ENCODE assay signal across 9 cellular contexts in genomic region chr3:172578714-172579113, GRCh38. TPM values are rescaled to one million over a fixed set of nuclear protein-coding genes. Genes with fewer than 3 reads are reported as not detected.
DNase-seq lines count a peak whose midpoint lies in the region; ATAC-seq and TF ChIP-seq lines count a peak whose summit lies in the region.
"Not testable (repeated sequence)": the region's sequence is repeated elsewhere in the genome, so short reads cannot be mapped to it uniquely, and the experiment has no call there.
"Had no signal": no experiment of that assay in that cellular context is flagged by ENCODE, and none has a peak within 500 bp of the region (broad histone marks: within the 10 kb centered on the region; RNA-seq: fewer than 3 reads in every experiment).

No MANE protein-coding gene starts in this region.

- intact Hi-C loops in activated CD8-positive, alpha-beta T cell treated with anti-CD3 and anti-CD28 coated beads for 36 hours (cut with micrococcal nuclease); activated T-helper 2 cell treated with anti-CD3 and anti-CD28 coated beads, Interferon-gamma antibody, Interleukin-2, Interleukin-4, amounts not matched to agents 10 μg/mL and 5 μg/mL and 100 μg/mL, durations not matched to agents 14 hours and 24 hours and 36 hours (cut with micrococcal nuclease): not testable (repeated sequence)
- intact Hi-C loops in naive thymus-derived CD4-positive, alpha-beta T cell (cut with micrococcal nuclease): loop anchor here in 1 of 2 donors (1.0 to 2.0 kb wide), 3 partner anchors 18 to 88 kb away; no protein-coding TSS in a partner anchor

- TF ChIP-seq CTCF in DND-41 (IDR thresholded peaks at IDR 0.05; ENCODE audit: borderline replicate concordance, extremely low read depth, low read length, poor library complexity, severe bottlenecking); activated CD8-positive, alpha-beta T cell treated with anti-CD3 and anti-CD28 coated beads for 36 hours (IDR thresholded peaks at IDR 0.05): not testable (repeated sequence)

- ATAC-seq in DND-41 (ENCODE audit: insufficient read depth, low read depth); activated CD8-positive, alpha-beta T cell treated with anti-CD3 and anti-CD28 coated beads for 36 hours; activated naive CD8-positive, alpha-beta T cell treated with anti-CD3 and anti-CD28 coated beads, Interleukin-2, amount 10 ng/mL, durations not matched to agents 7 days and 5 days (ENCODE audit: low read depth); naive thymus-derived CD4-positive, alpha-beta T cell: not testable (repeated sequence)
- ATAC-seq in left lobe of liver: peak; percentile 54

- not testable (repeated sequence) for H3K4me2 ChIP-seq in DND-41 (ENCODE audit: insufficient read depth, low read length)

- H3K9me3 ChIP-seq in DND-41 (ENCODE audit: insufficient read depth, low read length, severe bottlenecking); naive thymus-derived CD4-positive, alpha-beta T cell (ENCODE audit: control insufficient read depth in 2 of 3, low read length in 3 of 3): not testable (repeated sequence)

- peak overlapping the region; percentile 56 for H3K4me3 Mint-ChIP-seq in T-helper 2 cell treated with Interferon-gamma antibody and Interleukin-4, amounts not matched to agents 5 μg/mL and 100 μg/mL, for 36 hours
- not testable (repeated sequence) for H3K4me3 Mint-ChIP-seq in activated CD8-positive, alpha-beta T cell treated with anti-CD3 and anti-CD28 coated beads for 36 hours; activated T-helper 2 cell treated with anti-CD3 and anti-CD28 coated beads, Interferon-gamma antibody, Interleukin-2, Interleukin-4, amounts not matched to agents 10 μg/mL and 5 μg/mL and 100 μg/mL, durations not matched to agents 14 hours and 24 hours and 36 hours (ENCODE audit: low read depth)
- H3K4me3 Mint-ChIP-seq in activated naive CD8-positive, alpha-beta T cell treated with anti-CD3 and anti-CD28 coated beads, Interleukin-2, amount 10 ng/mL, durations not matched to agents 7 days and 5 days: peak overlapping the region; percentile 65
- H3K4me3 Mint-ChIP-seq in naive thymus-derived CD4-positive, alpha-beta T cell: peak overlapping the region in 9 of 10 donors; percentile 13 to 81 (median 59)

- peaks cover 18% of the 10 kb centered on the region for H3K9me3 Mint-ChIP-seq in T-helper 2 cell treated with Interferon-gamma antibody and Interleukin-4, amounts not matched to agents 5 μg/mL and 100 μg/mL, for 36 hours
- not testable (repeated sequence) for H3K9me3 Mint-ChIP-seq in activated CD8-positive, alpha-beta T cell treated with anti-CD3 and anti-CD28 coated beads for 36 hours; activated naive CD8-positive, alpha-beta T cell treated with anti-CD3 and anti-CD28 coated beads, Interleukin-2, amount 10 ng/mL, durations not matched to agents 7 days and 5 days
- peaks cover 14% of the 10 kb centered on the region for H3K9me3 Mint-ChIP-seq in activated T-helper 2 cell treated with anti-CD3 and anti-CD28 coated beads, Interferon-gamma antibody, Interleukin-2, Interleukin-4, amounts not matched to agents 10 μg/mL and 5 μg/mL and 100 μg/mL, durations not matched to agents 14 hours and 24 hours and 36 hours
- H3K9me3 Mint-ChIP-seq in naive thymus-derived CD4-positive, alpha-beta T cell: peaks cover 0 to 15% (median 1%) of the 10 kb centered on the region in 11 donors

- not testable (repeated sequence) for DNase-seq in DND-41; T-helper 2 cell treated with Interferon-gamma antibody and Interleukin-4, amounts not matched to agents 5 μg/mL and 100 μg/mL, for 36 hours (ENCODE audit: low spot score); activated CD8-positive, alpha-beta T cell treated with anti-CD3 and anti-CD28 coated beads for 36 hours; activated T-helper 2 cell treated with anti-CD3 and anti-CD28 coated beads, Interferon-gamma antibody, Interleukin-2, Interleukin-4, amounts not matched to agents 10 μg/mL and 5 μg/mL and 100 μg/mL, durations not matched to agents 14 hours and 24 hours and 36 hours (ENCODE audit: low spot score); activated naive CD8-positive, alpha-beta T cell treated with anti-CD3 and anti-CD28 coated beads, Interleukin-2, amount 10 ng/mL, durations not matched to agents 7 days and 5 days; left lobe of liver (ENCODE audit: low spot score); naive thymus-derived CD4-positive, alpha-beta T cell

- H3K27ac ChIP-seq in DND-41 (ENCODE audit: low read length): peak overlapping the region; percentile 97
- not testable (repeated sequence) for H3K27ac ChIP-seq in naive thymus-derived CD4-positive, alpha-beta T cell (ENCODE audit: low read depth, low read length)

- not testable (repeated sequence) for H3K27me3 ChIP-seq in DND-41 (ENCODE audit: insufficient read depth, low read length, poor library complexity); naive thymus-derived CD4-positive, alpha-beta T cell (ENCODE audit: control insufficient read depth in 2 of 2, insufficient read depth in 2 of 2, low read length in 2 of 2)

- not testable (repeated sequence) for H2AFZ ChIP-seq in DND-41 (ENCODE audit: low read depth, low read length)

- POLR2A ChIA-PET in activated CD8-positive, alpha-beta T cell treated with anti-CD3 and anti-CD28 coated beads for 36 hours (lab: Charles Lee): interaction anchor here (1.4 kb wide), 1 partner anchor 17 kb away, joined by 4 read pairs; no protein-coding TSS in a partner anchor
- POLR2A ChIA-PET in activated naive CD8-positive, alpha-beta T cell treated with anti-CD3 and anti-CD28 coated beads, Interleukin-2, amount 10 ng/mL, durations not matched to agents 7 days and 5 days (lab: Charles Lee): interaction anchor here (0.8 to 8.1 kb wide), 4 partner anchors 14 to 58 kb away, joined by 3 to 87 read pairs (median 6); partner anchors contain the start of gene TNFSF10
- POLR2A ChIA-PET in naive thymus-derived CD4-positive, alpha-beta T cell (lab: Charles Lee): not testable (repeated sequence)

- peaks cover 74% of the 10 kb centered on the region for H3K4me1 Mint-ChIP-seq in T-helper 2 cell treated with Interferon-gamma antibody and Interleukin-4, amounts not matched to agents 5 μg/mL and 100 μg/mL, for 36 hours (ENCODE audit: low read depth)
- H3K4me1 Mint-ChIP-seq in activated CD8-positive, alpha-beta T cell treated with anti-CD3 and anti-CD28 coated beads for 36 hours (ENCODE audit: low read depth): peaks cover 66% of the 10 kb centered on the region
- peaks cover 73% of the 10 kb centered on the region for H3K4me1 Mint-ChIP-seq in activated T-helper 2 cell treated with anti-CD3 and anti-CD28 coated beads, Interferon-gamma antibody, Interleukin-2, Interleukin-4, amounts not matched to agents 10 μg/mL and 5 μg/mL and 100 μg/mL, durations not matched to agents 14 hours and 24 hours and 36 hours (ENCODE audit: low read depth)
- peaks cover 73% of the 10 kb centered on the region for H3K4me1 Mint-ChIP-seq in activated naive CD8-positive, alpha-beta T cell treated with anti-CD3 and anti-CD28 coated beads, Interleukin-2, amount 10 ng/mL, durations not matched to agents 7 days and 5 days
- peaks cover 55 to 77% (median 75%) of the 10 kb centered on the region in 7 donors for H3K4me1 Mint-ChIP-seq in naive thymus-derived CD4-positive, alpha-beta T cell

- H3K27ac Mint-ChIP-seq in T-helper 2 cell treated with Interferon-gamma antibody and Interleukin-4, amounts not matched to agents 5 μg/mL and 100 μg/mL, for 36 hours: peak overlapping the region; percentile 72
- H3K27ac Mint-ChIP-seq in activated CD8-positive, alpha-beta T cell treated with anti-CD3 and anti-CD28 coated beads for 36 hours: peak overlapping the region; percentile 0
- H3K27ac Mint-ChIP-seq in activated T-helper 2 cell treated with anti-CD3 and anti-CD28 coated beads, Interferon-gamma antibody, Interleukin-2, Interleukin-4, amounts not matched to agents 10 μg/mL and 5 μg/mL and 100 μg/mL, durations not matched to agents 14 hours and 24 hours and 36 hours: peak overlapping the region; percentile 14
- H3K27ac Mint-ChIP-seq in activated naive CD8-positive, alpha-beta T cell treated with anti-CD3 and anti-CD28 coated beads, Interleukin-2, amount 10 ng/mL, durations not matched to agents 7 days and 5 days: peak overlapping the region; percentile 90
- peak overlapping the region; percentile 45 to 97 (median 84) for H3K27ac Mint-ChIP-seq in naive thymus-derived CD4-positive, alpha-beta T cell

- H3K4me1 ChIP-seq in DND-41 (ENCODE audit: insufficient read depth, low read length): peaks cover 75% of the 10 kb centered on the region
- peaks cover 27 to 41% of the 10 kb centered on the region in 2 donors for H3K4me1 ChIP-seq in naive thymus-derived CD4-positive, alpha-beta T cell (ENCODE audit: control insufficient read depth in 2 of 2, insufficient read depth in 2 of 2, low read length in 2 of 2)

- peaks cover 34% of the 10 kb centered on the region for H3K36me3 Mint-ChIP-seq in T-helper 2 cell treated with Interferon-gamma antibody and Interleukin-4, amounts not matched to agents 5 μg/mL and 100 μg/mL, for 36 hours (ENCODE audit: low read depth)
- not testable (repeated sequence) for H3K36me3 Mint-ChIP-seq in activated CD8-positive, alpha-beta T cell treated with anti-CD3 and anti-CD28 coated beads for 36 hours (ENCODE audit: low read depth)
- H3K36me3 Mint-ChIP-seq in activated T-helper 2 cell treated with anti-CD3 and anti-CD28 coated beads, Interferon-gamma antibody, Interleukin-2, Interleukin-4, amounts not matched to agents 10 μg/mL and 5 μg/mL and 100 μg/mL, durations not matched to agents 14 hours and 24 hours and 36 hours (ENCODE audit: low read depth): peaks cover 21% of the 10 kb centered on the region
- peaks cover 32% of the 10 kb centered on the region for H3K36me3 Mint-ChIP-seq in activated naive CD8-positive, alpha-beta T cell treated with anti-CD3 and anti-CD28 coated beads, Interleukin-2, amount 10 ng/mL, durations not matched to agents 7 days and 5 days
- peaks cover 0 to 52% (median 7%) of the 10 kb centered on the region in 5 donors for H3K36me3 Mint-ChIP-seq in naive thymus-derived CD4-positive, alpha-beta T cell

- H3K4me3 ChIP-seq in DND-41 (ENCODE audit: low read depth in 1 of 2, low read length in 2 of 2); naive thymus-derived CD4-positive, alpha-beta T cell (ENCODE audit: low read length): not testable (repeated sequence)

- CTCF ChIA-PET in activated CD8-positive, alpha-beta T cell treated with anti-CD3 and anti-CD28 coated beads for 36 hours (lab: Charles Lee): interaction anchor here (0.6 to 2.6 kb wide), 6 partner anchors 9 to 889 kb away, joined by 3 to 5 read pairs (median 3); no protein-coding TSS in a partner anchor
- CTCF ChIA-PET in naive thymus-derived CD4-positive, alpha-beta T cell (lab: Charles Lee): interaction anchor here (1.3 kb wide), 1 partner anchor 16 kb away, joined by 3 read pairs; no protein-coding TSS in a partner anchor

- H3K27me3 Mint-ChIP-seq in T-helper 2 cell treated with Interferon-gamma antibody and Interleukin-4, amounts not matched to agents 5 μg/mL and 100 μg/mL, for 36 hours (ENCODE audit: low read depth); activated CD8-positive, alpha-beta T cell treated with anti-CD3 and anti-CD28 coated beads for 36 hours; activated T-helper 2 cell treated with anti-CD3 and anti-CD28 coated beads, Interferon-gamma antibody, Interleukin-2, Interleukin-4, amounts not matched to agents 10 μg/mL and 5 μg/mL and 100 μg/mL, durations not matched to agents 14 hours and 24 hours and 36 hours (ENCODE audit: low read depth); activated naive CD8-positive, alpha-beta T cell treated with anti-CD3 and anti-CD28 coated beads, Interleukin-2, amount 10 ng/mL, durations not matched to agents 7 days and 5 days; naive thymus-derived CD4-positive, alpha-beta T cell: not testable (repeated sequence)

- H3K79me2 ChIP-seq in DND-41 (ENCODE audit: insufficient read depth, low read length): not testable (repeated sequence)

- not testable (repeated sequence) for H4K20me1 ChIP-seq in DND-41 (ENCODE audit: insufficient read depth, low read length)

- H3K36me3 ChIP-seq in DND-41 (ENCODE audit: insufficient read depth, low read length); naive thymus-derived CD4-positive, alpha-beta T cell (ENCODE audit: control insufficient read depth in 2 of 3, insufficient read depth in 3 of 3, low read length in 3 of 3): not testable (repeated sequence)

- peak overlapping the region; percentile 56 for H3K9ac ChIP-seq in DND-41 (ENCODE audit: low read depth, low read length)

RNA-seq across cellular contexts. Expression of gene TNFSF10, which starts 55.5 kb away (rescaled TPM):
- total RNA-seq in activated CD8-positive, alpha-beta T cell treated with anti-CD3 and anti-CD28 coated beads for 36 hours: 10 to 100 TPM; 21.5 to 23.6 TPM
- total RNA-seq in activated T-helper 2 cell treated with anti-CD3 and anti-CD28 coated beads, Interferon-gamma antibody, Interleukin-2, Interleukin-4, amounts not matched to agents 10 μg/mL and 5 μg/mL and 100 μg/mL, durations not matched to agents 14 hours and 24 hours and 36 hours: 52.3 and 54.8 TPM in 2 replicates
- 100 to 1,000 TPM; 151 to 159 TPM for total RNA-seq in activated naive CD8-positive, alpha-beta T cell treated with anti-CD3 and anti-CD28 coated beads, Interleukin-2, amount 10 ng/mL, durations not matched to agents 7 days and 5 days
- total RNA-seq in left lobe of liver: 45.3 TPM
- 100 to 1,000 TPM in 1 of 5 experiments, 10 to 100 TPM in 4; 10.8 to 234 (median 45.0) TPM for total RNA-seq in naive thymus-derived CD4-positive, alpha-beta T cell
- polyA plus RNA-seq in naive thymus-derived CD4-positive, alpha-beta T cell: 10 to 100 TPM; 60.9 to 92.1 TPM
- total RNA-seq: Caco-2, H9 had no signal

Comparison
In these comparisons a context has a peak if more than half of its experiments do, and no peak if none do; other contexts are left out.
1. H3K27ac Mint-ChIP-seq: peak in every context shown above with its lines; median percentile 90 in activated naive CD8-positive, alpha-beta T cell treated with anti-CD3 and anti-CD28 coated beads, Interleukin-2, amount 10 ng/mL, durations not matched to agents 7 days and 5 days; 84 in naive thymus-derived CD4-positive, alpha-beta T cell; 72 in T-helper 2 cell treated with Interferon-gamma antibody and Interleukin-4, amounts not matched to agents 5 μg/mL and 100 μg/mL, for 36 hours; 14 in activated T-helper 2 cell treated with anti-CD3 and anti-CD28 coated beads, Interferon-gamma antibody, Interleukin-2, Interleukin-4, amounts not matched to agents 10 μg/mL and 5 μg/mL and 100 μg/mL, durations not matched to agents 14 hours and 24 hours and 36 hours; 0 in activated CD8-positive, alpha-beta T cell treated with anti-CD3 and anti-CD28 coated beads for 36 hours.